In genomic region chr1:233490488-233490887, GRCh38 we compare ENCODE assay signal across 21 cellular contexts.
DNase-seq lines count a peak whose midpoint lies in the region; ATAC-seq, FAIRE-seq and TF ChIP-seq lines count a peak whose summit lies in the region.
"Had no signal": no experiment of that assay in that cellular context is flagged by ENCODE, and none has a peak within 500 bp of the region (broad histone marks: within the 10 kb centered on the region; RNA-seq: fewer than 3 reads in every experiment).

No MANE protein-coding gene starts in this region.

- intact Hi-C loops in pancreas (cut with DNase I): no loop called here

- no peak for TF ChIP-seq CTCF in HEK293 (tag by site-specific recombination; IDR thresholded peaks at IDR 0.05)
- TF ChIP-seq CTCF in pancreas (IDR thresholded peaks at IDR 0.05): no peak

- H3K27ac ChIP-seq in HEK293 (ENCODE audit: extremely low read depth, low read depth, low read length) (no peak overlapping the region), pancreas (no peak overlapping the region)
- H3K27ac ChIP-seq: neural progenitor cell, RWPE1 had no signal

- H3K4me3 ChIP-seq in HEK293 (ENCODE audit: low read depth, low read length): no peak overlapping the region
- H3K4me3 ChIP-seq in pancreas: no peak overlapping the region
- H3K4me3 ChIP-seq: neural progenitor cell had no signal

- 43 to 54% methylated on average over 2 of the region's 2 CpGs for WGBS in pancreas, 2 donors

- DNase-seq in NCI-H2081 (lab: John Stamatoyannopoulos, UW) (peak; percentile 80 to 94), NCI-H69 (lab: John Stamatoyannopoulos, UW) (peak; percentile 92), pancreas (peak; percentile 61 to 85 (median 72)), cortex of kidney (lab: John Stamatoyannopoulos, UW) (no peak), SKM-1 treated with dmso at 0.1 percent for 144 hours (lab: John Stamatoyannopoulos, UW; ENCODE audit: unreplicated experiment) (no peak)
- DNase-seq: activated CD4-positive, alpha-beta memory T cell treated with anti-CD3 and anti-CD28 coated beads, Interleukin-2, amount 10 ng/mL, durations not matched to agents 7 days and 5 days; activated naive CD4-positive, alpha-beta T cell treated with Interleukin-2 at 50 U/mL for 16 hours; activated T-cell treated with anti-CD3 and anti-CD28 coated beads, Interleukin-2, amount 50 U/mL, for 1 hour; CD8-positive, alpha-beta T cell; central memory CD4-positive, alpha-beta T cell; effector CD4-positive, alpha-beta T cell; hippocampal formation; NCI-H187; stimulated activated CD4-positive, alpha-beta T cell treated with anti-CD3 and anti-CD28 coated beads, Interleukin-4, amount 100 ng/mL, for 1 hour; trophoblast cell had no signal

- H3K4me1 ChIP-seq in HEK293 (ENCODE audit: control insufficient read depth, insufficient read depth, low read length): no peaks in the 10 kb centered on the region
- H3K4me1 ChIP-seq in pancreas: peaks cover 0 to 4% (median 3%) of the 10 kb centered on the region in 3 donors
- H3K4me1 ChIP-seq: neural progenitor cell had no signal

- FAIRE-seq in pancreas (lab: Jason Lieb, UNC): no peak
- FAIRE-seq: frontal cortex, islet of Langerhans had no signal

- H3K9me3 ChIP-seq in HEK293 (ENCODE audit: control insufficient read depth, insufficient read depth, low read depth, low read length) (no peaks in the 10 kb centered on the region), pancreas (no peaks in the 10 kb centered on the region)

- POLR2A ChIA-PET in HEK293 (lab: Yijun Ruan, JAX): no interaction called here

- H3K36me3 ChIP-seq in HEK293 (ENCODE audit: control insufficient read depth in 2 of 2, insufficient read depth in 1 of 2, low read length in 2 of 2): no peaks in the 10 kb centered on the region
- H3K36me3 ChIP-seq in pancreas: no peaks in the 10 kb centered on the region
- H3K36me3 ChIP-seq: neural progenitor cell had no signal

- ATAC-seq in pancreas (peak; percentile 95 to 99 (median 98)), GM21529 (IDR thresholded peaks at IDR 0.05; ENCODE audit: unreplicated experiment) (no peak)
- ATAC-seq: CD8-positive, alpha-beta T cell had no signal

- CTCF ChIA-PET in HEK293 (lab: Yijun Ruan, JAX): interaction anchor here (1.1 to 1.3 kb wide), 2 partner anchors 30 to 49 kb away, joined by 3 read pairs; no protein-coding TSS in a partner anchor

- no peaks in the 10 kb centered on the region for H3K27me3 ChIP-seq in pancreas
- H3K27me3 ChIP-seq: neural progenitor cell had no signal

TF ChIP-seq in HEK293, 187 proteins besides CTCF, POLR2A, EP300 and RAD21:
- no peak for TF ChIP-seq ZNF280D (tag by site-specific recombination; IDR thresholded peaks at IDR 0.05)
- TF ChIP-seq ZIC2 (tag by site-specific recombination; IDR thresholded peaks at IDR 0.05): peak; percentile 80
- peak; percentile 45; the same call in 1 of the 2 replicates for TF ChIP-seq ZNF335 (tag by site-specific recombination; conservative IDR thresholded peaks at IDR 0.05)
- 0 out of 2 replicates have a peak, but pooled peaks have one; percentile 19 for TF ChIP-seq ZNF423 (tag by site-specific recombination; IDR thresholded peaks at IDR 0.05)

Comparison
In these comparisons a context has a peak if more than half of its experiments do, and no peak if none do; other contexts are left out.
1. DNase-seq: peak in NCI-H2081 (2 of 2), NCI-H69 (single experiment) and pancreas (6 of 6); none in cortex of kidney (single experiment) and SKM-1 treated with dmso at 0.1 percent for 144 hours (single experiment).